In genomic region chr15:67784057-67784781, GRCh38 we compare ENCODE assay signal across 9 cellular contexts. TPM values are rescaled to one million over a fixed set of nuclear protein-coding genes. Genes with fewer than 3 reads are reported as not detected.
A peak's percentile ranks its signal among the peaks of the same experiment; 100 is the strongest.
DNase-seq lines count a peak whose midpoint lies in the region; ATAC-seq and TF ChIP-seq lines count a peak whose summit lies in the region.
"Had no signal": no experiment of that assay in that cellular context is flagged by ENCODE, and none has a peak within 500 bp of the region (broad histone marks: within the 10 kb centered on the region; RNA-seq: fewer than 3 reads in every experiment).

No MANE protein-coding gene starts in this region.

- H3K27ac Mint-ChIP-seq in activated naive CD4-positive, alpha-beta T cell treated with anti-CD3 and anti-CD28 coated beads, Interleukin-2, amount 10 ng/mL, durations not matched to agents 7 days and 5 days, result peak overlapping the region; percentile 87

- H3K4me3 ChIP-seq in transverse colon (no peak overlapping the region), esophagus squamous epithelium (no peak overlapping the region)

- H3K36me3 Mint-ChIP-seq in activated naive CD4-positive, alpha-beta T cell treated with anti-CD3 and anti-CD28 coated beads, Interleukin-2, amount 10 ng/mL, durations not matched to agents 7 days and 5 days, result peaks cover 2% of the 10 kb centered on the region

- H3K9me3 ChIP-seq in transverse colon (no peaks in the 10 kb centered on the region), esophagus squamous epithelium (no peaks in the 10 kb centered on the region)

- no peaks in the 10 kb centered on the region for H3K27me3 Mint-ChIP-seq in activated naive CD4-positive, alpha-beta T cell treated with anti-CD3 and anti-CD28 coated beads, Interleukin-2, amount 10 ng/mL, durations not matched to agents 7 days and 5 days

- CTCF ChIA-PET in activated naive CD4-positive, alpha-beta T cell treated with anti-CD3 and anti-CD28 coated beads, Interleukin-2, amount 10 ng/mL, durations not matched to agents 7 days and 5 days (lab: Charles Lee), result interaction anchor here (1.1 to 2.1 kb wide), 4 partner anchors 13 to 327 kb away, joined by 4 to 7 read pairs (median 5); no protein-coding TSS in a partner anchor

- TF ChIP-seq CTCF in transverse colon (IDR thresholded peaks at IDR 0.05) (no peak), esophagus squamous epithelium (IDR thresholded peaks at IDR 0.05) (no peak)

- in situ Hi-C loops in transverse colon (cut with MboI; ENCODE audit: low pct_ligation_motif_present in 1 of 4, low pct_unique_long_range_greater_than_20kb in 1 of 4, low sequenced_read_pairs in 3 of 4), result no loop called here

- H3K27me3 ChIP-seq in transverse colon (no peaks in the 10 kb centered on the region), esophagus squamous epithelium (no peaks in the 10 kb centered on the region)

- H3K4me3 Mint-ChIP-seq in activated naive CD4-positive, alpha-beta T cell treated with anti-CD3 and anti-CD28 coated beads, Interleukin-2, amount 10 ng/mL, durations not matched to agents 7 days and 5 days, result no peak overlapping the region

- peak; percentile 54 for DNase-seq in activated naive CD4-positive, alpha-beta T cell treated with anti-CD3 and anti-CD28 coated beads, Interleukin-2, amount 10 ng/mL, durations not matched to agents 7 days and 5 days
- DNase-seq in activated naive CD4-positive, alpha-beta T cell treated with Interleukin-2 at 50 U/mL for 16 hours, result no peak
- DNase-seq in NCI-H2171 treated with DMSO at 0.1 percent for 48 hours (lab: John Stamatoyannopoulos, UW) (peak; percentile 81), transverse colon (peak; percentile 58), HCEC 1CT (no peak), esophagus squamous epithelium (lab: John Stamatoyannopoulos, UW) (no peak)
- DNase-seq in stimulated activated CD4-positive, alpha-beta T cell treated with anti-CD3 and anti-CD28 coated beads, Interleukin-15, amount 100 ng/mL, for 24 hours, result no peak

- TF ChIP-seq EP300 in transverse colon (IDR thresholded peaks at IDR 0.05; ENCODE audit: low read depth), result no peak

- WGBS in transverse colon (ENCODE audit: low coverage in 1 of 2), 2 donors, result 58 to 60% methylated on average over 1 to 4 of the region's 4 CpGs
- WGBS in esophagus squamous epithelium, 2 donors, result 78 to 86% methylated on average over 4 of the region's 4 CpGs

- TF ChIP-seq POLR2A in transverse colon (IDR thresholded peaks at IDR 0.05), result no peak
- TF ChIP-seq POLR2A in esophagus squamous epithelium (IDR thresholded peaks at IDR 0.05), result no peak

- intact Hi-C loops in transverse colon (cut with DNase I; ENCODE audit: low total_unique reads) (no loop called here), esophagus squamous epithelium (cut with DNase I) (no loop called here)

- peaks cover 32% of the 10 kb centered on the region for H3K4me1 Mint-ChIP-seq in activated naive CD4-positive, alpha-beta T cell treated with anti-CD3 and anti-CD28 coated beads, Interleukin-2, amount 10 ng/mL, durations not matched to agents 7 days and 5 days

- no peaks in the 10 kb centered on the region for H3K9me3 Mint-ChIP-seq in activated naive CD4-positive, alpha-beta T cell treated with anti-CD3 and anti-CD28 coated beads, Interleukin-2, amount 10 ng/mL, durations not matched to agents 7 days and 5 days

- no peaks in the 10 kb centered on the region for H3K36me3 ChIP-seq in transverse colon
- peaks cover 0 to 15% (median 0%) of the 10 kb centered on the region in 3 donors for H3K36me3 ChIP-seq in esophagus squamous epithelium

- H3K27ac ChIP-seq in transverse colon (no peak overlapping the region), esophagus squamous epithelium (no peak overlapping the region)

- no peaks in the 10 kb centered on the region for H3K4me1 ChIP-seq in transverse colon
- no peaks in the 10 kb centered on the region for H3K4me1 ChIP-seq in esophagus squamous epithelium

- peak; percentile 69 for ATAC-seq in HG02970 (IDR thresholded peaks at IDR 0.05; ENCODE audit: low FRiP score, unreplicated experiment)

RNA-seq across cellular contexts. Expression of gene SKOR1, which starts 41.1 kb away (rescaled TPM):
- total RNA-seq in transverse colon (under 1 TPM in 2 of 4 donors, not detected in 2; 0.27 to 0.79 TPM), esophagus squamous epithelium (under 1 TPM; 0.09 to 0.76 (median 0.28) TPM)
- total RNA-seq: fibroblast of villous mesenchyme had no signal

RNA-seq across cellular contexts. Expression of gene RNU6-1, which starts 55.6 kb away (rescaled TPM):
- total RNA-seq in transverse colon (not detected), esophagus squamous epithelium (not detected)
- total RNA-seq: fibroblast of villous mesenchyme had no signal

Comparison
In these comparisons a context has a peak if more than half of its experiments do, and no peak if none do; other contexts are left out.
1. DNase-seq: peak in activated naive CD4-positive, alpha-beta T cell treated with anti-CD3 and anti-CD28 coated beads, Interleukin-2, amount 10 ng/mL, durations not matched to agents 7 days and 5 days (single experiment), NCI-H2171 treated with DMSO at 0.1 percent for 48 hours (single experiment) and transverse colon (single experiment); none in activated naive CD4-positive, alpha-beta T cell treated with Interleukin-2 at 50 U/mL for 16 hours (single experiment), stimulated activated CD4-positive, alpha-beta T cell treated with anti-CD3 and anti-CD28 coated beads, Interleukin-15, amount 100 ng/mL, for 24 hours (single experiment), HCEC 1CT (single experiment) and esophagus squamous epithelium (single experiment).